28 cellular contexts compared by ENCODE assay signal in genomic region chr17:57911021-57911420, GRCh38. TPM values are rescaled to one million over a fixed set of nuclear protein-coding genes. Genes with fewer than 3 reads are reported as not detected.
DNase-seq lines count a peak whose midpoint lies in the region; ATAC-seq and TF ChIP-seq lines count a peak whose summit lies in the region.
"Had no signal": no experiment of that assay in that cellular context is flagged by ENCODE, and none has a peak within 500 bp of the region (broad histone marks: within the 10 kb centered on the region; RNA-seq: fewer than 3 reads in every experiment).

No MANE protein-coding gene starts in this region.

- H3K27me3 Mint-ChIP-seq in brain (no peaks in the 10 kb centered on the region), mesothelial cell of epicardium (ENCODE audit: low read depth) (no peaks in the 10 kb centered on the region)

- DNase-seq in heart right ventricle (no peak), Right ventricle myocardium superior (no peak), mesothelial cell of epicardium (ENCODE audit: low spot score in 2 of 2, unreplicated experiment in 2 of 2) (no peak), superior temporal gyrus (ENCODE audit: extremely low spot score) (peak; percentile 29), brain microvascular endothelial cell (no peak)
- DNase-seq in activated CD4-positive, alpha-beta T cell treated with anti-CD3 and anti-CD28 coated beads, Interleukin-2, amount 50 U/mL, for 48 hours, result no peak
- DNase-seq: activated B cell treated with CpG ODN at 0.5 μM for 24 hours; activated CD4-positive, alpha-beta T cell treated with anti-CD3 and anti-CD28 coated beads, Interleukin-2, amount 50 U/mL, for 4 hours; activated CD8-positive, alpha-beta memory T cell treated with anti-CD3 and anti-CD28 coated beads, Interleukin-2, amount 50 U/mL, for 48 hours; DMS53; effector CD4-positive, alpha-beta T cell; foreskin fibroblast; hypothalamus; NCI-H82; nephron progenitor cell; OCI-M1; T1000; uterus had no signal

- H3K4me3 ChIP-seq in heart right ventricle (no peak overlapping the region), brain microvascular endothelial cell (ENCODE audit: low read depth, low read length) (no peak overlapping the region)
- H3K4me3 ChIP-seq: A549, ascending aorta, GM23338, mucosa of descending colon, uterus had no signal

- H3K4me3 Mint-ChIP-seq in brain, result peak overlapping the region in 1 of 5 experiments; percentile 13
- no peak overlapping the region for H3K4me3 Mint-ChIP-seq in mesothelial cell of epicardium
- H3K4me3 Mint-ChIP-seq: activated B cell treated with CpG ODN at 0.5 μM for 24 hours, B cell, GM23338, nephron progenitor cell had no signal

- no peaks in the 10 kb centered on the region for H3K9me3 ChIP-seq in heart right ventricle
- H3K9me3 ChIP-seq: A549, ascending aorta, mucosa of descending colon, uterus had no signal

- WGBS in heart right ventricle, 2 donors, result 92 to 94% methylated on average over 5 of the region's 5 CpGs

- H3K27ac ChIP-seq in heart right ventricle (peak overlapping the region in 7 of 10 donors; percentile 11 to 85 (median 72)), brain microvascular endothelial cell (no peak overlapping the region)
- H3K27ac ChIP-seq: ascending aorta, KMS-11 had no signal

- intact Hi-C loops in heart right ventricle (cut with DNase I), result loop anchor here in 2 of 10 donors (1.0 to 5.0 kb wide), 2 partner anchors 18 to 36 kb away; no protein-coding TSS in a partner anchor
- intact Hi-C loops in Right ventricle myocardium superior (cut with DNase I), result loop anchor here (5.0 kb wide), 1 partner anchor 41 kb away; no protein-coding TSS in a partner anchor

- no peak for TF ChIP-seq CTCF in heart right ventricle (IDR thresholded peaks at IDR 0.05)
- TF ChIP-seq CTCF in brain (conservative IDR thresholded peaks at IDR 0.05), result no peak
- no peak for TF ChIP-seq CTCF in mesothelial cell of epicardium (IDR thresholded peaks at IDR 0.05; ENCODE audit: unreplicated experiment)
- TF ChIP-seq CTCF in brain microvascular endothelial cell (IDR thresholded peaks at IDR 0.05; ENCODE audit: low read depth, low read length, missing control alignments), result no peak

- ATAC-seq in heart right ventricle, result no peak
- ATAC-seq in Right ventricle myocardium superior (ENCODE audit: poor library complexity), result no peak
- ATAC-seq in HG02642 (IDR thresholded peaks at IDR 0.05; ENCODE audit: poor library complexity, unreplicated experiment), result no peak
- ATAC-seq: A549; activated naive CD4-positive, alpha-beta T cell treated with anti-CD3 and anti-CD28 coated beads, Interleukin-2, amount 50 U/mL, for 72 hours had no signal

- H3K36me3 Mint-ChIP-seq in brain (no peaks in the 10 kb centered on the region), mesothelial cell of epicardium (no peaks in the 10 kb centered on the region)
- H3K36me3 Mint-ChIP-seq: activated naive CD4-positive, alpha-beta T cell treated with anti-CD3 and anti-CD28 coated beads, Interleukin-2, amount 50 U/mL, for 72 hours had no signal

- peaks cover 31 to 74% (median 54%) of the 10 kb centered on the region in 9 donors for H3K4me1 ChIP-seq in heart right ventricle

- peaks cover 81% of the 10 kb centered on the region for H3K4me1 Mint-ChIP-seq in brain
- peaks cover 37% of the 10 kb centered on the region for H3K4me1 Mint-ChIP-seq in mesothelial cell of epicardium
- H3K4me1 Mint-ChIP-seq: activated B cell treated with CpG ODN at 0.5 μM for 24 hours, B cell had no signal

- peaks cover 0 to 2% (median 0%) of the 10 kb centered on the region in 5 experiments for H3K9me3 Mint-ChIP-seq in brain
- no peaks in the 10 kb centered on the region for H3K9me3 Mint-ChIP-seq in mesothelial cell of epicardium
- H3K9me3 Mint-ChIP-seq: activated B cell treated with CpG ODN at 0.5 μM for 24 hours; activated naive CD4-positive, alpha-beta T cell treated with anti-CD3 and anti-CD28 coated beads, Interleukin-2, amount 50 U/mL, for 72 hours; activated T-helper 2 cell treated with anti-CD3 and anti-CD28 coated beads, Interferon-gamma antibody, Interleukin-2, Interleukin-4, amounts not matched to agents 10 μg/mL and 5 μg/mL and 100 μg/mL, durations not matched to agents 14 hours and 24 hours and 36 hours; GM23338; nephron progenitor cell had no signal

- H3K27me3 ChIP-seq in heart right ventricle, result no peaks in the 10 kb centered on the region
- no peaks in the 10 kb centered on the region for H3K27me3 ChIP-seq in brain microvascular endothelial cell (replicated peaks)
- H3K27me3 ChIP-seq: ascending aorta, uterus had no signal

- H3K27ac Mint-ChIP-seq in brain (peak overlapping the region; percentile 55 to 98 (median 88)), mesothelial cell of epicardium (peak overlapping the region; percentile 4)
- H3K27ac Mint-ChIP-seq: activated B cell treated with CpG ODN at 0.5 μM for 24 hours; activated T-helper 2 cell treated with anti-CD3 and anti-CD28 coated beads, Interferon-gamma antibody, Interleukin-2, Interleukin-4, amounts not matched to agents 10 μg/mL and 5 μg/mL and 100 μg/mL, durations not matched to agents 14 hours and 24 hours and 36 hours; B cell; GM23338; nephron progenitor cell had no signal

- H3K36me3 ChIP-seq in heart right ventricle (no peaks in the 10 kb centered on the region), brain microvascular endothelial cell (replicated peaks) (no peaks in the 10 kb centered on the region)
- H3K36me3 ChIP-seq: ascending aorta, uterus had no signal

- in situ Hi-C loops in brain microvascular endothelial cell (cut with HindIII; ENCODE audit: low pct_ligation_motif_present, low sequenced_read_pairs), result no loop called here

RNA-seq across cellular contexts. Expression of gene CUEDC1, which starts 44.2 kb away (rescaled TPM):
- total RNA-seq in heart right ventricle (10 to 100 TPM; 38.3 to 65.0 (median 47.2) TPM), Right ventricle myocardium superior (44.6 TPM), mesothelial cell of epicardium (37.0 to 38.7 TPM (median 37.8 TPM) in 3 replicates)
- polyA plus RNA-seq in heart right ventricle (10 to 100 TPM; 26.9 to 33.1 TPM), brain (ENCODE audit: insufficient read depth, low read depth, low replicate concordance) (97.8 TPM)
- total RNA-seq: activated B cell treated with CpG ODN at 0.5 μM for 24 hours, B cell had no signal
